1 cellular context compared by ENCODE assay signal in genomic region chr4:140020457-140021361, GRCh38.
TF ChIP-seq lines count a peak whose summit lies in the region.

No MANE protein-coding gene starts in this region.

TF ChIP-seq in H1, 55 proteins besides CTCF, POLR2A, EP300 and RAD21:
- TF ChIP-seq ATF2 (IDR thresholded peaks at IDR 0.05; ENCODE audit: low read length): no peak
- TF ChIP-seq SRF (IDR thresholded peaks at IDR 0.05; ENCODE audit: low read depth, low read length): no peak
- no peak for TF ChIP-seq NANOG (IDR thresholded peaks at IDR 0.05; ENCODE audit: insufficient read depth, low read depth, low read length, poor library complexity, severe bottlenecking)
- no peak for TF ChIP-seq EGR1 (IDR thresholded peaks at IDR 0.05; ENCODE audit: borderline replicate concordance, low read depth, low read length)
- no peak for TF ChIP-seq JUND (IDR thresholded peaks at IDR 0.05; ENCODE audit: low read length)
- no peak for TF ChIP-seq CBX5 (IDR thresholded peaks at IDR 0.05; ENCODE audit: low read depth, low read length)
- TF ChIP-seq MAX (IDR thresholded peaks at IDR 0.05): no peak
- no peak for TF ChIP-seq CHD2 (IDR thresholded peaks at IDR 0.05; ENCODE audit: low read length)
- TF ChIP-seq ASH2L (IDR thresholded peaks at IDR 0.05; ENCODE audit: low read length): no peak
- TF ChIP-seq TBP (IDR thresholded peaks at IDR 0.05; ENCODE audit: low read depth, low read length): no peak
- no peak for TF ChIP-seq GABPA (IDR thresholded peaks at IDR 0.05; ENCODE audit: borderline replicate concordance, insufficient read depth, low read length)
- TF ChIP-seq TEAD4 (IDR thresholded peaks at IDR 0.05; ENCODE audit: low read depth, low read length): no peak
- no peak for TF ChIP-seq SUZ12 (IDR thresholded peaks at IDR 0.05; ENCODE audit: low read length)
- TF ChIP-seq SP4 (IDR thresholded peaks at IDR 0.05; ENCODE audit: low read length): no peak
- no peak for TF ChIP-seq GTF2F1 (IDR thresholded peaks at IDR 0.05; ENCODE audit: borderline replicate concordance, low read depth, low read length)
